8 cellular contexts compared by ENCODE assay signal in the genomic region with DNA sequence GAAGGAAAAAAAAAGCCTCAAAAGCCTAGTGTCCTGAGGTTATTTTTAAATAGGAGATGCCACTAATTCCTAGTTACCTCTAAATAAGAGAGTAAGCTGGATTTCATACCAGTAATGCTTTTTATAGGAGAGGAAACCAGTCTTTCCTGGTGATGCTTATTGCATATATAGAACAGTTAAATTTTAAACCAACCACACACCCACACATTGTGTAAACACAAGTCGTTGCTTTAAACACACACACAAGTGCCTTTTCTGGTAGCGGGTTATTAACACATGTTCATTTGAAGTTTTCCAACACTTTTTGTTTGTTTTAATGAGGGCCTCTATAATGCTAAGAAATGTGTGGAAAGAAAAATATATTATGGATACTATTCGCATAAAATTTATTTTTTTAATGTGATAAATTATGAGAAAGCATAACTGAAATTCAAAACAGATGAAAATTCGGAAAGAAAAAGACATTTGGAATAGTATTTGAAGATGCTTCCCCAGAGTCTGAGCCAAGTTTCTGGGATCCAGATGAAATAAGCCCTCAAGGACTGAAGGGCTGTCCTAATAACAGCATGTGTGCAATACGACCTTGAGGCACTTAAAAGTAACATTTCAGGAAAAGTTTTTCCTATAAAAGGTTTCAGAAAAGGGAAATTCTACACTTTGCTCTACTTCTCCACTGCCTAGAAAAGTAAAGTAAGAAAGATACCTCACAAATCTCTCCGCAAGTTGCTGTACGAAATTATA. TPM values are rescaled to one million over a fixed set of nuclear protein-coding genes. Genes with fewer than 3 reads are reported as not detected.
A peak's percentile ranks its signal among the peaks of the same experiment; 100 is the strongest.
DNase-seq lines count a peak whose midpoint lies in the region; ATAC-seq and TF ChIP-seq lines count a peak whose summit lies in the region.

No MANE protein-coding gene starts in this region.

- no peaks in the 10 kb centered on the region for H3K27me3 ChIP-seq in heart left ventricle
- H3K27me3 ChIP-seq in uterus, result no peaks in the 10 kb centered on the region

- H3K27ac ChIP-seq in heart left ventricle, result peak overlapping the region in 8 of 12 donors; percentile 91 to 99 (median 94)
- H3K27ac ChIP-seq in uterus, result peak overlapping the region; percentile 91 to 98

- H3K4me1 ChIP-seq in heart left ventricle, result peaks cover 0 to 58% (median 15%) of the 10 kb centered on the region in 12 donors
- peaks cover 0 to 6% of the 10 kb centered on the region in 2 donors for H3K4me1 ChIP-seq in uterus

- peak overlapping the region; percentile 93 to 99 (median 96) for H3K4me3 Mint-ChIP-seq in brain
- H3K4me3 Mint-ChIP-seq in memory B cell, result peak overlapping the region; percentile 94

- H3K9me3 ChIP-seq in heart left ventricle, result no peaks in the 10 kb centered on the region
- H3K9me3 ChIP-seq in uterus, result no peaks in the 10 kb centered on the region

- TF ChIP-seq POLR2A in heart left ventricle (IDR thresholded peaks at IDR 0.05) (no peak), uterus (IDR thresholded peaks at IDR 0.05) (no peak)

- H3K36me3 Mint-ChIP-seq in brain, result peaks cover 32% of the 10 kb centered on the region
- H3K36me3 Mint-ChIP-seq in memory B cell, result peaks cover 23% of the 10 kb centered on the region

- H3K27ac Mint-ChIP-seq in brain (peak overlapping the region; percentile 85 to 98 (median 88)), memory B cell (peak overlapping the region; percentile 97)

- TF ChIP-seq CTCF in heart left ventricle (IDR thresholded peaks at IDR 0.05), result no peak
- no peak for TF ChIP-seq CTCF in brain (conservative IDR thresholded peaks at IDR 0.05)
- TF ChIP-seq CTCF in uterus (IDR thresholded peaks at IDR 0.05), result no peak

- H3K27me3 Mint-ChIP-seq in brain (peaks cover 2% of the 10 kb centered on the region), memory B cell (no peaks in the 10 kb centered on the region)

- DNase-seq in heart left ventricle, result no peak
- DNase-seq in left cardiac atrium, result no peak
- DNase-seq in memory B cell (ENCODE audit: low spot score in 2 of 2), result no peak
- no peak for DNase-seq in uterus
- DNase-seq in foreskin melanocyte, result no peak

- H3K4me3 ChIP-seq in heart left ventricle (peak overlapping the region; percentile 50 to 96 (median 92)), uterus (peak overlapping the region; percentile 88 to 98)

- ATAC-seq in heart left ventricle (no peak), left cardiac atrium (no peak), memory B cell (ENCODE audit: low read depth) (no peak), GM21723 (IDR thresholded peaks at IDR 0.05; ENCODE audit: unreplicated experiment) (no peak), HG02588 (IDR thresholded peaks at IDR 0.05; ENCODE audit: unreplicated experiment) (no peak)

- intact Hi-C loops in heart left ventricle (cut with DNase I) (loop anchor here in 8 of 10 donors (5.0 to 10.0 kb wide), 8 partner anchors 34 to 1116 kb away; a partner anchor contains a TSS), left cardiac atrium (cut with DNase I) (loop anchor here (10.0 kb wide), 1 partner anchor 114 kb away; no protein-coding TSS in a partner anchor), uterus (cut with DNase I; ENCODE audit: low total_unique reads) (no loop called here)

- H3K9me3 Mint-ChIP-seq in brain (peaks cover 0 to 8% (median 0%) of the 10 kb centered on the region in 5 experiments), memory B cell (no peaks in the 10 kb centered on the region)

- WGBS in heart left ventricle, 4 donors, result 51 to 59% (median 56%) methylated on average over 7 of the region's 7 CpGs

- H3K4me1 Mint-ChIP-seq in brain (peaks cover 53% of the 10 kb centered on the region), memory B cell (peaks cover 32% of the 10 kb centered on the region)

- H3K36me3 ChIP-seq in heart left ventricle (peaks cover 0 to 36% (median 26%) of the 10 kb centered on the region in 9 donors), uterus (no peaks in the 10 kb centered on the region)

RNA-seq across cellular contexts. Expression of a gene that starts 2.0 kb away (rescaled TPM):
- total RNA-seq in heart left ventricle, result 10 to 100 TPM; 33.3 to 76.7 (median 48.7) TPM
- polyA plus RNA-seq in heart left ventricle, result 10 to 100 TPM in 1 of 2 donors, 1 to 10 TPM in 1; 7.0 to 18.0 TPM
- 10 to 100 TPM; 39.3 to 49.8 TPM for total RNA-seq in left cardiac atrium
- 2.0 TPM for polyA plus RNA-seq in brain (ENCODE audit: insufficient read depth, low read depth, low replicate concordance)
- total RNA-seq in uterus, result 100 to 1,000 TPM in 3 of 4 donors, 10 to 100 TPM in 1; 51.8 to 182 (median 144) TPM
